Comparison of ENCODE assay signal across 20 cellular contexts in genomic region chr11:19674831-19675230, GRCh38. TPM values are rescaled to one million over a fixed set of nuclear protein-coding genes. Genes with fewer than 3 reads are reported as not detected.
DNase-seq lines count a peak whose midpoint lies in the region; ATAC-seq and TF ChIP-seq lines count a peak whose summit lies in the region.
"Had no signal": no experiment of that assay in that cellular context is flagged by ENCODE, and none has a peak within 500 bp of the region (broad histone marks: within the 10 kb centered on the region; RNA-seq: fewer than 3 reads in every experiment).

No MANE protein-coding gene starts in this region.

- H3K27ac Mint-ChIP-seq in natural killer cell treated with Interleukin-12 subunit alpha and Interleukin-12 subunit beta and Interleukin-15 and Interleukin-18, amount 100 ng/mL, for 72 hours: no peak overlapping the region
- H3K27ac Mint-ChIP-seq: activated naive CD8-positive, alpha-beta T cell treated with anti-CD3 and anti-CD28 coated beads for 36 hours; activated T-cell treated with anti-CD3 and anti-CD28 coated beads, Interleukin-2, amount 50 U/mL, for 72 hours; CD4-positive, CD25-positive, alpha-beta regulatory T cell had no signal

- ATAC-seq in heart left ventricle (no peak), left ventricle myocardium superior (no peak), upper lobe of left lung (ENCODE audit: low FRiP score in 2 of 2) (no peak), left colon (no peak), psoas muscle (no peak)
- ATAC-seq in natural killer cell treated with Interleukin-12 subunit alpha and Interleukin-12 subunit beta and Interleukin-15 and Interleukin-18, amount 100 ng/mL, for 72 hours: no peak
- ATAC-seq: activated T-cell treated with anti-CD3 and anti-CD28 coated beads, Interleukin-2, amount 50 U/mL, for 72 hours; right lobe of liver had no signal

- H3K4me3 Mint-ChIP-seq in natural killer cell treated with Interleukin-12 subunit alpha and Interleukin-12 subunit beta and Interleukin-15 and Interleukin-18, amount 100 ng/mL, for 72 hours: no peak overlapping the region
- H3K4me3 Mint-ChIP-seq: activated naive CD8-positive, alpha-beta T cell treated with anti-CD3 and anti-CD28 coated beads for 36 hours; activated T-cell treated with anti-CD3 and anti-CD28 coated beads, Interleukin-2, amount 50 U/mL, for 72 hours; CD4-positive, CD25-positive, alpha-beta regulatory T cell had no signal

- no peak for TF ChIP-seq POLR2A in heart left ventricle (IDR thresholded peaks at IDR 0.05)
- TF ChIP-seq POLR2A in upper lobe of left lung (IDR thresholded peaks at IDR 0.05): no peak

- intact Hi-C loops in heart left ventricle (cut with DNase I) (loop anchor here in 3 of 10 donors (2.0 to 5.0 kb wide), 4 partner anchors 37 to 103 kb away; partner anchors contain the start of gene NAV2 (in 2 of the 3)), left ventricle myocardium superior (cut with micrococcal nuclease) (no loop called here), left colon (cut with DNase I, micrococcal nuclease) (no loop called here), psoas muscle (cut with DNase I) (no loop called here)

- peaks cover 7 to 20% of the 10 kb centered on the region in 2 donors for H3K4me1 Mint-ChIP-seq in natural killer cell treated with Interleukin-12 subunit alpha and Interleukin-12 subunit beta and Interleukin-15 and Interleukin-18, amount 100 ng/mL, for 72 hours (ENCODE audit: low read depth in 2 of 2)
- H3K4me1 Mint-ChIP-seq: activated naive CD8-positive, alpha-beta T cell treated with anti-CD3 and anti-CD28 coated beads for 36 hours; CD4-positive, CD25-positive, alpha-beta regulatory T cell had no signal

- H3K27ac ChIP-seq in heart left ventricle: peak overlapping the region; percentile 73 to 93 (median 84)
- H3K27ac ChIP-seq in coronary artery: peak overlapping the region; percentile 68 to 89
- peak overlapping the region; percentile 49 to 78 (median 68) for H3K27ac ChIP-seq in upper lobe of left lung
- H3K27ac ChIP-seq in psoas muscle: no peak overlapping the region
- H3K27ac ChIP-seq: neutrophil, right lobe of liver had no signal

- H3K4me3 ChIP-seq in heart left ventricle (no peak overlapping the region), coronary artery (no peak overlapping the region), upper lobe of left lung (no peak overlapping the region), psoas muscle (no peak overlapping the region)
- H3K4me3 ChIP-seq: right lobe of liver had no signal

- H3K27me3 ChIP-seq in heart left ventricle: no peaks in the 10 kb centered on the region
- H3K27me3 ChIP-seq in upper lobe of left lung: no peaks in the 10 kb centered on the region
- H3K27me3 ChIP-seq in psoas muscle (ENCODE audit: insufficient read depth in 3 of 3, low read length in 2 of 3): no peaks in the 10 kb centered on the region
- H3K27me3 ChIP-seq: neutrophil, right lobe of liver had no signal

- TF ChIP-seq EP300 in upper lobe of left lung (IDR thresholded peaks at IDR 0.05): no peak

- 74 to 89% (median 83%) methylated on average over 3 of the region's 3 CpGs for WGBS in heart left ventricle, 4 donors
- WGBS in upper lobe of left lung, 2 donors: 61 to 73% methylated on average over 3 of the region's 3 CpGs
- 90 to 92% (median 92%) methylated on average over 3 of the region's 3 CpGs for WGBS in psoas muscle, 3 donors

- no peaks in the 10 kb centered on the region for H3K9me3 Mint-ChIP-seq in natural killer cell treated with Interleukin-12 subunit alpha and Interleukin-12 subunit beta and Interleukin-15 and Interleukin-18, amount 100 ng/mL, for 72 hours
- H3K9me3 Mint-ChIP-seq: activated naive CD8-positive, alpha-beta T cell treated with anti-CD3 and anti-CD28 coated beads for 36 hours; activated T-cell treated with anti-CD3 and anti-CD28 coated beads, Interleukin-2, amount 50 U/mL, for 72 hours had no signal

- no peaks in the 10 kb centered on the region for H3K9me3 ChIP-seq in heart left ventricle
- no peaks in the 10 kb centered on the region for H3K9me3 ChIP-seq in upper lobe of left lung
- no peaks in the 10 kb centered on the region for H3K9me3 ChIP-seq in psoas muscle
- H3K9me3 ChIP-seq: neutrophil, right lobe of liver had no signal

- no peaks in the 10 kb centered on the region for H3K36me3 Mint-ChIP-seq in natural killer cell treated with Interleukin-12 subunit alpha and Interleukin-12 subunit beta and Interleukin-15 and Interleukin-18, amount 100 ng/mL, for 72 hours
- H3K36me3 Mint-ChIP-seq: activated naive CD8-positive, alpha-beta T cell treated with anti-CD3 and anti-CD28 coated beads for 36 hours; CD4-positive, CD25-positive, alpha-beta regulatory T cell had no signal

- H3K36me3 ChIP-seq in heart left ventricle (no peaks in the 10 kb centered on the region), upper lobe of left lung (no peaks in the 10 kb centered on the region), psoas muscle (ENCODE audit: insufficient read depth in 1 of 2, low read depth in 1 of 2) (no peaks in the 10 kb centered on the region)
- H3K36me3 ChIP-seq: neutrophil, right lobe of liver had no signal

- H3K4me1 ChIP-seq in heart left ventricle (peaks cover under 1 to 74% (median 38%) of the 10 kb centered on the region in 12 donors), upper lobe of left lung (peaks cover 20 to 43% (median 29%) of the 10 kb centered on the region in 4 donors), psoas muscle (peaks cover 27% of the 10 kb centered on the region)

- DNase-seq in heart left ventricle: no peak
- no peak for DNase-seq in left ventricle myocardium superior
- no peak for DNase-seq in coronary artery (ENCODE audit: low spot score)
- DNase-seq in natural killer cell treated with Interleukin-12 subunit alpha and Interleukin-12 subunit beta and Interleukin-15 and Interleukin-18, amount 100 ng/mL, for 72 hours (ENCODE audit: low spot score): peak; percentile 1
- DNase-seq in upper lobe of left lung: no peak
- no peak for DNase-seq in left colon
- no peak for DNase-seq in psoas muscle
- DNase-seq in kidney tubule cell (ENCODE audit: low spot score): no peak
- DNase-seq: activated CD4-positive, alpha-beta T cell treated with anti-CD3 and anti-CD28 coated beads, Interleukin-2, amount 50 U/mL, for 4 hours; activated naive CD8-positive, alpha-beta T cell treated with anti-CD3 and anti-CD28 coated beads for 36 hours; activated T-cell treated with anti-CD3 and anti-CD28 coated beads, Interleukin-2, amount 50 U/mL, for 72 hours; CD4-positive, CD25-positive, alpha-beta regulatory T cell; foreskin melanocyte; KG1; NCI-H1105; NCI-H2171 treated with DMSO at 0.1 percent for 48 hours; NCI-H774; right lobe of liver; stimulated activated CD4-positive, alpha-beta T cell treated with anti-CD3 and anti-CD28 coated beads, Interleukin-4, amount 100 ng/mL, for 4 hours had no signal

- H3K27me3 Mint-ChIP-seq in natural killer cell treated with Interleukin-12 subunit alpha and Interleukin-12 subunit beta and Interleukin-15 and Interleukin-18, amount 100 ng/mL, for 72 hours: peaks cover 12 to 23% of the 10 kb centered on the region in 2 donors

- TF ChIP-seq CTCF in heart left ventricle (IDR thresholded peaks at IDR 0.05) (no peak), coronary artery (IDR thresholded peaks at IDR 0.05) (no peak), upper lobe of left lung (IDR thresholded peaks at IDR 0.05) (no peak), psoas muscle (IDR thresholded peaks at IDR 0.05) (no peak)

RNA-seq across cellular contexts. Expression of gene NAV2, which starts 37.8 kb away (rescaled TPM):
- total RNA-seq in heart left ventricle (10 to 100 TPM; 12.3 to 46.5 (median 25.4) TPM), left ventricle myocardium superior (8.8 TPM), upper lobe of left lung (10 to 100 TPM; 40.5 to 61.4 (median 52.3) TPM), left colon (10 to 100 TPM; 16.1 to 21.7 TPM), psoas muscle (10 to 100 TPM in 1 of 4 donors, 1 to 10 TPM in 3; 2.1 to 21.8 (median 4.4) TPM)
- polyA plus RNA-seq in heart left ventricle (10 to 100 TPM in 1 of 2 donors, 1 to 10 TPM in 1; 7.6 to 20.2 TPM), psoas muscle (1 to 10 TPM in 1 of 3 donors, under 1 TPM in 2; 0.68 to 4.4 (median 0.86) TPM)
- under 1 TPM; 0.31 to 0.67 TPM for total RNA-seq in natural killer cell treated with Interleukin-12 subunit alpha and Interleukin-12 subunit beta and Interleukin-15 and Interleukin-18, amount 100 ng/mL, for 72 hours
